ENCODE assay signal across 8 cellular contexts in genomic region chr4:142405021-142405991, GRCh38.
DNase-seq lines count a peak whose midpoint lies in the region; ATAC-seq and TF ChIP-seq lines count a peak whose summit lies in the region.

No MANE protein-coding gene starts in this region.

- no peaks in the 10 kb centered on the region for H3K27me3 Mint-ChIP-seq in Calu3 (ENCODE audit: unreplicated experiment)
- H3K27me3 Mint-ChIP-seq in activated CD4-positive, alpha-beta T cell treated with anti-CD3 and anti-CD28 coated beads, Interleukin-2, amount 10 ng/mL, durations not matched to agents 7 days and 5 days: no peaks in the 10 kb centered on the region

- no peaks in the 10 kb centered on the region for H3K9me2 ChIP-seq in Loucy (replicated peaks; ENCODE audit: low read depth, low read length)
- no peaks in the 10 kb centered on the region for H3K9me2 ChIP-seq in OCI-LY7 (ENCODE audit: insufficient read depth, low read length)

- H3K4me3 Mint-ChIP-seq in Calu3 (ENCODE audit: low read depth, unreplicated experiment): peak overlapping the region; percentile 72
- H3K4me3 Mint-ChIP-seq in activated CD4-positive, alpha-beta T cell treated with anti-CD3 and anti-CD28 coated beads, Interleukin-2, amount 10 ng/mL, durations not matched to agents 7 days and 5 days: peak overlapping the region; percentile 92
- peak overlapping the region; percentile 79 for H3K4me3 Mint-ChIP-seq in stimulated activated effector memory CD8-positive, alpha-beta T cell treated with anti-CD3 and anti-CD28 coated beads, Interleukin-12 subunit alpha, Interleukin-12 subunit beta, amount 100 ng/mL, for 72 hours

- H4K5ac ChIP-seq in mesendoderm (ENCODE audit: low read length): no peak overlapping the region

- H3K4me1 ChIP-seq in Loucy (ENCODE audit: insufficient read depth, low read length, poor library complexity, severe bottlenecking) (peaks cover 81% of the 10 kb centered on the region), mesendoderm (ENCODE audit: control insufficient read depth, low read depth, low read length) (peaks cover 7% of the 10 kb centered on the region), OCI-LY7 (ENCODE audit: insufficient read depth, low read length, poor library complexity, severe bottlenecking) (no peaks in the 10 kb centered on the region)

- H3K18ac ChIP-seq in mesendoderm (ENCODE audit: low read length): peak overlapping the region; percentile 76

- H2BK15ac ChIP-seq in mesendoderm (replicated peaks; ENCODE audit: low read depth): no peak overlapping the region

- DNase-seq in Calu3 (peak; percentile 15), ecto neural progenitor cell (ENCODE audit: low spot score) (peak; percentile 53), mesendoderm (peak; percentile 68), OCI-LY7 (ENCODE audit: low spot score) (no peak)
- peak; percentile 72 for DNase-seq in activated CD4-positive, alpha-beta T cell treated with anti-CD3 and anti-CD28 coated beads, Interleukin-2, amount 10 ng/mL, durations not matched to agents 7 days and 5 days
- DNase-seq in stimulated activated effector memory CD8-positive, alpha-beta T cell treated with anti-CD3 and anti-CD28 coated beads, Interleukin-12 subunit alpha, Interleukin-12 subunit beta, amount 100 ng/mL, for 72 hours (ENCODE audit: low spot score in 2 of 2): peak; percentile 30 to 83

- H3K9me3 ChIP-seq in Loucy (ENCODE audit: insufficient read depth, low read depth, low read length) (no peaks in the 10 kb centered on the region), OCI-LY7 (ENCODE audit: low read length) (no peaks in the 10 kb centered on the region)

- H3K9me3 Mint-ChIP-seq in Calu3 (ENCODE audit: low read depth, unreplicated experiment): no peaks in the 10 kb centered on the region
- H3K9me3 Mint-ChIP-seq in activated CD4-positive, alpha-beta T cell treated with anti-CD3 and anti-CD28 coated beads, Interleukin-2, amount 10 ng/mL, durations not matched to agents 7 days and 5 days: peaks cover 2% of the 10 kb centered on the region
- H3K9me3 Mint-ChIP-seq in stimulated activated effector memory CD8-positive, alpha-beta T cell treated with anti-CD3 and anti-CD28 coated beads, Interleukin-12 subunit alpha, Interleukin-12 subunit beta, amount 100 ng/mL, for 72 hours: no peaks in the 10 kb centered on the region

- POLR2A ChIA-PET in activated CD4-positive, alpha-beta T cell treated with anti-CD3 and anti-CD28 coated beads, Interleukin-2, amount 10 ng/mL, durations not matched to agents 7 days and 5 days (lab: Charles Lee): interaction anchor here (0.6 to 3.3 kb wide), 7 partner anchors 9 to 406 kb away, joined by 3 to 38 read pairs (median 5); no protein-coding TSS in a partner anchor
- POLR2A ChIA-PET in OCI-LY7 (lab: Charles Lee): interaction anchor here (0.6 to 0.7 kb wide), 2 partner anchors 24 to 31 kb away, joined by 3 to 4 read pairs; no protein-coding TSS in a partner anchor

- H2BK120ac ChIP-seq in mesendoderm (ENCODE audit: low read depth, low read length): peak overlapping the region; percentile 1

- no peak overlapping the region for H4K8ac ChIP-seq in mesendoderm (ENCODE audit: low read depth, low read length)

- no peak for TF ChIP-seq CTCF in Calu3 (IDR thresholded peaks at IDR 0.05; ENCODE audit: unreplicated experiment)
- TF ChIP-seq CTCF in Loucy (conservative IDR thresholded peaks at IDR 0.05; ENCODE audit: low read length): no peak
- TF ChIP-seq CTCF in OCI-LY7 (conservative IDR thresholded peaks at IDR 0.05; ENCODE audit: low read length): no peak

- peak overlapping the region; percentile 95 for H3K27ac Mint-ChIP-seq in Calu3 (ENCODE audit: unreplicated experiment)
- peak overlapping the region; percentile 95 for H3K27ac Mint-ChIP-seq in activated CD4-positive, alpha-beta T cell treated with anti-CD3 and anti-CD28 coated beads, Interleukin-2, amount 10 ng/mL, durations not matched to agents 7 days and 5 days
- peak overlapping the region; percentile 94 for H3K27ac Mint-ChIP-seq in stimulated activated effector memory CD8-positive, alpha-beta T cell treated with anti-CD3 and anti-CD28 coated beads, Interleukin-12 subunit alpha, Interleukin-12 subunit beta, amount 100 ng/mL, for 72 hours

- BruUV-seq in Calu3 (replicated peaks; lab: Mats Ljungman, UMichigan): TSS peak; percentile 77
- no TSS peak for BruUV-seq in OCI-LY7 (replicated peaks; lab: Mats Ljungman, UMichigan)

- ATAC-seq in GM21737 (IDR thresholded peaks at IDR 0.05; ENCODE audit: unreplicated experiment): peak; percentile 58
- ATAC-seq in stimulated activated effector memory CD8-positive, alpha-beta T cell treated with anti-CD3 and anti-CD28 coated beads, Interleukin-12 subunit alpha, Interleukin-12 subunit beta, amount 100 ng/mL, for 72 hours: peak; percentile 74

- H3F3A ChIP-seq in Loucy (ENCODE audit: low read depth): peaks cover 12% of the 10 kb centered on the region

- H3K4me3 ChIP-seq in Loucy (ENCODE audit: low read length, poor library complexity, severe bottlenecking) (peak overlapping the region; percentile 77), mesendoderm (ENCODE audit: low read length) (no peak overlapping the region), OCI-LY7 (ENCODE audit: low read depth, low read length, poor library complexity, severe bottlenecking) (no peak overlapping the region)

- H3K56ac ChIP-seq in mesendoderm (ENCODE audit: low read length): peak overlapping the region; percentile 62

- H3K9ac ChIP-seq in Loucy (ENCODE audit: low read depth, low read length, poor library complexity, severe bottlenecking) (peak overlapping the region; percentile 78), mesendoderm (ENCODE audit: low read length) (peak overlapping the region; percentile 9)

- H3K79me2 ChIP-seq in Loucy (ENCODE audit: insufficient read depth, low read length) (peaks cover 42% of the 10 kb centered on the region), mesendoderm (ENCODE audit: control insufficient read depth, insufficient read depth, low read length) (no peaks in the 10 kb centered on the region), OCI-LY7 (ENCODE audit: insufficient read depth, low read depth, low read length) (no peaks in the 10 kb centered on the region)

- no peaks in the 10 kb centered on the region for H3K79me1 ChIP-seq in mesendoderm (ENCODE audit: low read length)

- no peak overlapping the region for H3K4ac ChIP-seq in mesendoderm (ENCODE audit: low read depth, low read length)

- H3K4me1 Mint-ChIP-seq in Calu3 (ENCODE audit: low read depth, unreplicated experiment): peaks cover 36% of the 10 kb centered on the region
- H3K4me1 Mint-ChIP-seq in activated CD4-positive, alpha-beta T cell treated with anti-CD3 and anti-CD28 coated beads, Interleukin-2, amount 10 ng/mL, durations not matched to agents 7 days and 5 days: peaks cover 70% of the 10 kb centered on the region
- H3K4me1 Mint-ChIP-seq in stimulated activated effector memory CD8-positive, alpha-beta T cell treated with anti-CD3 and anti-CD28 coated beads, Interleukin-12 subunit alpha, Interleukin-12 subunit beta, amount 100 ng/mL, for 72 hours: peaks cover 44% of the 10 kb centered on the region

- H3K36me3 Mint-ChIP-seq in Calu3 (ENCODE audit: insufficient read depth, unreplicated experiment): peaks cover 43% of the 10 kb centered on the region
- peaks cover 29% of the 10 kb centered on the region for H3K36me3 Mint-ChIP-seq in activated CD4-positive, alpha-beta T cell treated with anti-CD3 and anti-CD28 coated beads, Interleukin-2, amount 10 ng/mL, durations not matched to agents 7 days and 5 days (ENCODE audit: low read depth)
- H3K36me3 Mint-ChIP-seq in stimulated activated effector memory CD8-positive, alpha-beta T cell treated with anti-CD3 and anti-CD28 coated beads, Interleukin-12 subunit alpha, Interleukin-12 subunit beta, amount 100 ng/mL, for 72 hours: peaks cover 50% of the 10 kb centered on the region

- CTCF ChIA-PET in Calu3 (lab: Charles Lee): interaction anchor here (0.6 to 1.6 kb wide), 5 partner anchors 21 to 315 kb away, joined by 3 to 7 read pairs (median 3); no protein-coding TSS in a partner anchor
- CTCF ChIA-PET in activated CD4-positive, alpha-beta T cell treated with anti-CD3 and anti-CD28 coated beads, Interleukin-2, amount 10 ng/mL, durations not matched to agents 7 days and 5 days (lab: Charles Lee): interaction anchor here (0.5 to 2.4 kb wide), 10 partner anchors 8 to 346 kb away, joined by 3 to 14 read pairs (median 3); no protein-coding TSS in a partner anchor
- CTCF ChIA-PET in OCI-LY7 (lab: Charles Lee; ENCODE audit: unreplicated experiment): no interaction called here

- no peak overlapping the region for H2BK5ac ChIP-seq in mesendoderm (ENCODE audit: low read length)

- intact Hi-C loops in Calu3 (cut with micrococcal nuclease; ENCODE audit: unreplicated experiment): loop anchor here (5.0 kb wide), 2 partner anchors 48 to 157 kb away; no protein-coding TSS in a partner anchor
- intact Hi-C loops in OCI-LY7 (cut with micrococcal nuclease; ENCODE audit: unreplicated experiment): no loop called here

- H3K36me3 ChIP-seq in Loucy (ENCODE audit: insufficient read depth, low read length) (no peaks in the 10 kb centered on the region), mesendoderm (ENCODE audit: control insufficient read depth, insufficient read depth, low read length) (no peaks in the 10 kb centered on the region), OCI-LY7 (ENCODE audit: insufficient read depth, low read length) (no peaks in the 10 kb centered on the region)

- no peak overlapping the region for H2AK5ac ChIP-seq in mesendoderm (ENCODE audit: low read length)

- H3K27me3 ChIP-seq in Loucy (ENCODE audit: insufficient read depth, low read length, poor library complexity, severe bottlenecking) (no peaks in the 10 kb centered on the region), mesendoderm (ENCODE audit: insufficient read depth, low read length, poor library complexity) (no peaks in the 10 kb centered on the region)

- H4K20me1 ChIP-seq in Loucy (ENCODE audit: insufficient read depth, low read length, poor library complexity, severe bottlenecking) (peaks cover 5% of the 10 kb centered on the region), OCI-LY7 (ENCODE audit: insufficient read depth, low read length) (no peaks in the 10 kb centered on the region)

- peak overlapping the region; percentile 67; the same call in 1 of the 2 replicates for H2AFZ ChIP-seq in Loucy (ENCODE audit: low read length)
- H2AFZ ChIP-seq in OCI-LY7 (ENCODE audit: low read length): no peak overlapping the region

- no peak overlapping the region for H3K23ac ChIP-seq in mesendoderm (ENCODE audit: low read length)

- peak overlapping the region; percentile 92 for H3K4me2 ChIP-seq in Loucy (ENCODE audit: low read depth, low read length, poor library complexity, severe bottlenecking)
- no peak overlapping the region for H3K4me2 ChIP-seq in mesendoderm (ENCODE audit: low read length)
- no peak overlapping the region; the same call in 1 of the 2 replicates for H3K4me2 ChIP-seq in OCI-LY7 (ENCODE audit: low read length)

- H3K27ac ChIP-seq in mesendoderm (ENCODE audit: low read depth, low read length) (peak overlapping the region; percentile 83), OCI-LY7 (ENCODE audit: low read depth, low read length, poor library complexity, severe bottlenecking) (no peak overlapping the region)

- WGBS in mesendoderm (ENCODE audit: extremely low coverage, insufficient coverage, low lambda C conversion rate): no CpG with 5 or more reads among the region's 14 CpGs
